ENCODE assay signal across 1 cellular context in genomic region chr1:194118086-194118485, GRCh38.
TF ChIP-seq lines count a peak whose summit lies in the region.

No MANE protein-coding gene starts in this region.

TF ChIP-seq in H1, 55 proteins besides CTCF, POLR2A, EP300 and RAD21 (continued from another document):
- no peak for TF ChIP-seq USF2 (IDR thresholded peaks at IDR 0.05; ENCODE audit: low read length)
